25 cellular contexts compared by ENCODE assay signal in the genomic region with DNA sequence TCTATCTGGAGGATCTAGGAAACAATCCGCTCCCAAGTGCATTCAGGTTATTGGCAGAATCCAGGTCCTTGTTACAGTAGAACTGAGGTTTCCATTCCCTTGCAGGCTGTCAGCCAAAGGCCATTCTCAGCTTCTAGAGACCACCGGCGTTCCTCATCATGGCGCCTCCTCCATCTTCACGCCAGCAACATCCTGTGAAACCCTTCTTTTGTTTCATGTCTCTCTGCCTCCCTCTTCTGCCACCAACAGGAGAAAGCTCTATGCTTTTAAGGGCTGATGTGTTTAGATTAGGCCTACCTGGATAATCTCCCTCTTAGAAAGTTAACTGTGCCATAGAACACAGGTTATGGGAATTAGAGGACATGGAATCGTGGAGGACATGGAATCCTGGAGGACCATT.
DNase-seq lines count a peak whose midpoint lies in the region; ATAC-seq and TF ChIP-seq lines count a peak whose summit lies in the region.
"Had no signal": no experiment of that assay in that cellular context is flagged by ENCODE, and none has a peak within 500 bp of the region (broad histone marks: within the 10 kb centered on the region; RNA-seq: fewer than 3 reads in every experiment).

No MANE protein-coding gene starts in this region.

- no peak overlapping the region for H3K4me3 Mint-ChIP-seq in activated T-cell treated with anti-CD3 and anti-CD28 coated beads, Interleukin-2, amount 50 U/mL, for 4 hours
- H3K4me3 Mint-ChIP-seq: CD4-positive, alpha-beta T cell; dendritic cell treated with granulocyte-macrophage colony-stimulating factor and Interleukin-4, amounts not matched to agents 40 ng/mL and 50 ng/mL, for 4 days; nephron progenitor cell; stimulated activated naive B cell treated with anti-CD40 and anti-IgM and Interleukin-4, amounts not matched to agents 10 μg/mL and 1 μg/mL and 100 μg/mL, for 72 hours had no signal

- no peaks in the 10 kb centered on the region for H3K9me3 ChIP-seq in left ventricle myocardium inferior (replicated peaks)
- H3K9me3 ChIP-seq in heart left ventricle, result no peaks in the 10 kb centered on the region
- H3K9me3 ChIP-seq in stomach smooth muscle (ENCODE audit: control insufficient read depth in 2 of 2, low read length in 2 of 2), result no peaks in the 10 kb centered on the region
- H3K9me3 ChIP-seq: SJCRH30, thoracic aorta had no signal

- H3K9ac ChIP-seq in stomach smooth muscle (ENCODE audit: low read length in 2 of 2), result no peak overlapping the region
- H3K9ac ChIP-seq: KMS-11 had no signal

- no peak for TF ChIP-seq POLR2A in heart left ventricle (IDR thresholded peaks at IDR 0.05)

- no peak for TF ChIP-seq CTCF in left ventricle myocardium inferior (IDR thresholded peaks at IDR 0.05; ENCODE audit: borderline replicate concordance)
- TF ChIP-seq CTCF in heart left ventricle (IDR thresholded peaks at IDR 0.05), result no peak
- 0 out of 2 replicates have a peak, but pooled peaks have one; percentile 10 for TF ChIP-seq CTCF in VCaP (conservative IDR thresholded peaks at IDR 0.05)
- peak; percentile 54 for TF ChIP-seq CTCF in fibroblast of the aortic adventitia (IDR thresholded peaks at IDR 0.05; ENCODE audit: insufficient read depth, low read length)

- H3K36me3 ChIP-seq in left ventricle myocardium inferior (no peaks in the 10 kb centered on the region), heart left ventricle (no peaks in the 10 kb centered on the region), stomach smooth muscle (ENCODE audit: control insufficient read depth in 2 of 2, insufficient read depth in 2 of 2, low read length in 2 of 2) (no peaks in the 10 kb centered on the region)
- H3K36me3 ChIP-seq: SJCRH30, thoracic aorta, WERI-Rb-1 had no signal

- H3K9me3 Mint-ChIP-seq in activated T-cell treated with anti-CD3 and anti-CD28 coated beads, Interleukin-2, amount 50 U/mL, for 4 hours, result no peaks in the 10 kb centered on the region
- H3K9me3 Mint-ChIP-seq: CD4-positive, alpha-beta T cell; dendritic cell treated with granulocyte-macrophage colony-stimulating factor and Interleukin-4, amounts not matched to agents 40 ng/mL and 50 ng/mL, for 4 days; nephron progenitor cell; stimulated activated naive B cell treated with anti-CD40 and anti-IgM and Interleukin-4, amounts not matched to agents 10 μg/mL and 1 μg/mL and 100 μg/mL, for 72 hours had no signal

- DNase-seq in left ventricle myocardium inferior (no peak), heart left ventricle (no peak), fibroblast of the aortic adventitia (ENCODE audit: low read depth) (peak; percentile 69)
- no peak for DNase-seq in activated T-cell treated with anti-CD3 and anti-CD28 coated beads, Interleukin-2, amount 50 U/mL, for 4 hours
- DNase-seq: activated CD4-positive, alpha-beta T cell treated with anti-CD3 and anti-CD28 coated beads, Interleukin-2, amount 50 U/mL, for 4 hours; activated gamma-delta T cell; CD4-positive, alpha-beta T cell; left cardiac atrium; NCI-H187; NCI-H510A; nephron progenitor cell; PC-9; posterior cingulate gyrus; SJCRH30; stimulated activated CD4-positive, alpha-beta T cell treated with anti-CD3 and anti-CD28 coated beads, Interleukin-2, amount 100 ng/mL, for 24 hours; stimulated activated naive B cell treated with anti-CD40 and anti-IgM and Interleukin-4, amounts not matched to agents 10 μg/mL and 1 μg/mL and 100 μg/mL, for 72 hours; T-helper 2 cell; WERI-Rb-1 had no signal

- peaks cover 4% of the 10 kb centered on the region for H3K27me3 Mint-ChIP-seq in activated T-cell treated with anti-CD3 and anti-CD28 coated beads, Interleukin-2, amount 50 U/mL, for 4 hours (ENCODE audit: low read depth)
- H3K27me3 Mint-ChIP-seq: CD4-positive, alpha-beta T cell; dendritic cell treated with granulocyte-macrophage colony-stimulating factor and Interleukin-4, amounts not matched to agents 40 ng/mL and 50 ng/mL, for 4 days had no signal

- H3K27me3 ChIP-seq in left ventricle myocardium inferior (ENCODE audit: low read depth) (peaks cover 6% of the 10 kb centered on the region), heart left ventricle (no peaks in the 10 kb centered on the region), stomach smooth muscle (ENCODE audit: control insufficient read depth in 1 of 2, insufficient read depth in 2 of 2, low read length in 2 of 2) (no peaks in the 10 kb centered on the region)
- H3K27me3 ChIP-seq: SJCRH30 had no signal

- H3K4me3 ChIP-seq in left ventricle myocardium inferior (no peak overlapping the region), heart left ventricle (no peak overlapping the region), fibroblast of the aortic adventitia (ENCODE audit: low read depth, low read length) (peak overlapping the region; percentile 15), stomach smooth muscle (ENCODE audit: low read length in 2 of 2) (no peak overlapping the region)
- H3K4me3 ChIP-seq: PC-9, SJCRH30, thoracic aorta had no signal

- H3K4me1 Mint-ChIP-seq in activated T-cell treated with anti-CD3 and anti-CD28 coated beads, Interleukin-2, amount 50 U/mL, for 4 hours (ENCODE audit: low read depth), result no peaks in the 10 kb centered on the region
- H3K4me1 Mint-ChIP-seq: stimulated activated naive B cell treated with anti-CD40 and anti-IgM and Interleukin-4, amounts not matched to agents 10 μg/mL and 1 μg/mL and 100 μg/mL, for 72 hours had no signal

- intact Hi-C loops in left ventricle myocardium inferior (cut with micrococcal nuclease) (no loop called here), heart left ventricle (cut with DNase I) (no loop called here)

- WGBS in heart left ventricle, 4 donors, result 82 to 87% (median 86%) methylated on average over 6 of the region's 6 CpGs

- ATAC-seq in heart left ventricle (no peak), HG02970 (IDR thresholded peaks at IDR 0.05; ENCODE audit: low FRiP score, unreplicated experiment) (no peak), esophagus mucosa (no peak)
- no peak for ATAC-seq in activated T-cell treated with anti-CD3 and anti-CD28 coated beads, Interleukin-2, amount 50 U/mL, for 4 hours
- ATAC-seq: stimulated activated naive B cell treated with anti-CD40 and anti-IgM and Interleukin-4, amounts not matched to agents 10 μg/mL and 1 μg/mL and 100 μg/mL, for 72 hours had no signal

- H3K4me1 ChIP-seq in left ventricle myocardium inferior, result peaks cover 10% of the 10 kb centered on the region
- peaks cover 0 to 23% (median 2%) of the 10 kb centered on the region in 12 donors for H3K4me1 ChIP-seq in heart left ventricle
- H3K4me1 ChIP-seq in stomach smooth muscle (ENCODE audit: control insufficient read depth, insufficient read depth, low read length), result peaks cover 24% of the 10 kb centered on the region
- H3K4me1 ChIP-seq: SJCRH30 had no signal

- no peaks in the 10 kb centered on the region for H3K36me3 Mint-ChIP-seq in activated T-cell treated with anti-CD3 and anti-CD28 coated beads, Interleukin-2, amount 50 U/mL, for 4 hours (ENCODE audit: insufficient read depth)
- H3K36me3 Mint-ChIP-seq: stimulated activated naive B cell treated with anti-CD40 and anti-IgM and Interleukin-4, amounts not matched to agents 10 μg/mL and 1 μg/mL and 100 μg/mL, for 72 hours had no signal

- H3K27ac ChIP-seq in left ventricle myocardium inferior (replicated peaks) (peak overlapping the region; percentile 11), heart left ventricle (peak overlapping the region in 1 of 12 donors; percentile 60), VCaP (peak overlapping the region; percentile 88), stomach smooth muscle (ENCODE audit: low read length) (peak overlapping the region; percentile 74)
- H3K27ac ChIP-seq: KMS-11, PC-9, SJCRH30, thoracic aorta, WERI-Rb-1 had no signal

Comparison
In these comparisons a context has a peak if more than half of its experiments do, and no peak if none do; other contexts are left out.
1. CTCF ChIP-seq: peak in VCaP (single experiment) and fibroblast of the aortic adventitia (single experiment); none in left ventricle myocardium inferior (single experiment) and heart left ventricle (0 of 12).